23 cellular contexts compared by ENCODE assay signal in the genomic region with DNA sequence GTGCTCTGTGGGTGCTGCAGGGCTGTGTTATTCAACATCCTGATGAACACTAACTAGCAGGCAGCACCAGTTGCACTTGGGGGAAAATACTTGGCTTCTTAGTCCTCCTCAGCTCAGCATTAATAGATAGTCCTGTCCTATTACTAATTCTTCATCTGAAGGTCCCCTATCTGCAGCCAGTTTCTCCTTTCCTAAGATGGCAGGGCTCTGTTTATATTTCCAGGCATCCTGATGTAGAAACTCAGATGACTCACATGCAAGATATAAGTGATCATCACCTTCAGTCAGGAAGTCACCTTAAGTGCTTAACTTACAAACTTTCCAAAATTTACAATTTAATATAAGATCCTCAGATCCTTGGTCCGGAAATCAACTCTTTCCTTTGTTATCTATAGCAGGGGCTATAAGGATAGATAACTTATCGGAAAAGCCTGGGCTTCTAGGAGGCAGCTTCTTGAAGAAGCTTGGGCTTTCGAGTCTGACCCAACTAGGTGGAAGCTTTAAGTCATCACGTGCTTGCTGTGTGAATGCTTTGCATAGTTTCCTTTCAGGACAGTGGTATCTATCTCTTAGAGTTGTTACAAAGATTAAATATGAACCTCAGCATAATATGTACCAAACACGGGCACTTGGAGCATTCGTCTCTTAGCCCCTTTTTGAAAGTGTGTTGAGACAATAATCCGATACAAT.
A peak's percentile ranks its signal among the peaks of the same experiment; 100 is the strongest.
DNase-seq lines count a peak whose midpoint lies in the region; ATAC-seq, FAIRE-seq and TF ChIP-seq lines count a peak whose summit lies in the region.
"Had no signal": no experiment of that assay in that cellular context is flagged by ENCODE, and none has a peak within 500 bp of the region (broad histone marks: within the 10 kb centered on the region; RNA-seq: fewer than 3 reads in every experiment).

No MANE protein-coding gene starts in this region.

- H3F3A ChIP-seq in GM23248 (ENCODE audit: insufficient read depth) (no peaks in the 10 kb centered on the region), GM23338 (replicated peaks; ENCODE audit: low read depth) (no peaks in the 10 kb centered on the region)

- no peak for ATAC-seq in HG03025 (IDR thresholded peaks at IDR 0.05; ENCODE audit: low FRiP score, unreplicated experiment)
- no peak for ATAC-seq in GM23338
- ATAC-seq: GM12878, Right ventricle myocardium inferior had no signal

- no peak overlapping the region for H3K4me3 Mint-ChIP-seq in GM23338
- H3K4me3 Mint-ChIP-seq: CD4-positive, alpha-beta T cell; IgD-negative memory B cell had no signal

- no peak overlapping the region for H3K4me2 ChIP-seq in GM23248 (ENCODE audit: unreplicated experiment)
- H3K4me2 ChIP-seq in GM23338: no peak overlapping the region
- H3K4me2 ChIP-seq: A549 had no signal

- DNase-seq in D721Med (ENCODE audit: insufficient read length, low spot score): no peak
- peak; percentile 1 for DNase-seq in GM23248
- peak; percentile 29 for DNase-seq in amniotic epithelial cell (ENCODE audit: low read depth)
- DNase-seq in kidney tubule cell (ENCODE audit: low spot score): peak; percentile 12
- no peak for DNase-seq in GM23338 (ENCODE audit: low spot score)
- DNase-seq in NCI-H1436 treated with DMSO at 0.1 percent for 48 hours (lab: John Stamatoyannopoulos, UW): no peak
- DNase-seq: Caco-2; CD4-positive, alpha-beta T cell; DMS153; HCEC 1CT; Kasumi-1; MG63; NCI-H1092 treated with DMSO at 0.1 percent for 48 hours; NCI-H2107; NCI-H345; NCI-H524 treated with DMSO at 0.1 percent for 48 hours had no signal

- 58 to 61% methylated on average over 7 of the region's 7 CpGs for WGBS in GM23248 (ENCODE audit: low coverage in 1 of 2, low lambda C conversion rate in 2 of 2, missing lambda C conversion rate in 2 of 2), 2 experiments

- no peak overlapping the region for H2AFZ ChIP-seq in GM23248
- H2AFZ ChIP-seq in GM23338: no peak overlapping the region

- H3K27me3 Mint-ChIP-seq in GM23338 (ENCODE audit: insufficient read depth, low read depth, poor library complexity): no peaks in the 10 kb centered on the region
- H3K27me3 Mint-ChIP-seq: CD4-positive, alpha-beta T cell; IgD-negative memory B cell had no signal

- H3K27ac ChIP-seq in GM23248 (no peak overlapping the region), GM23338 (ENCODE audit: low read depth) (no peak overlapping the region)
- H3K27ac ChIP-seq: A549 had no signal

- no peak for TF ChIP-seq CTCF in D721Med (IDR thresholded peaks at IDR 0.05; ENCODE audit: insufficient read depth, missing control alignments)
- TF ChIP-seq CTCF in GM23338 (conservative IDR thresholded peaks at IDR 0.05; ENCODE audit: low read depth in 2 of 2): no peak

- H3K27ac Mint-ChIP-seq in GM23338: no peak overlapping the region
- H3K27ac Mint-ChIP-seq: CD4-positive, alpha-beta T cell; IgD-negative memory B cell had no signal

- H3K79me2 ChIP-seq in GM23248 (ENCODE audit: insufficient read depth) (no peaks in the 10 kb centered on the region), GM23338 (replicated peaks; ENCODE audit: insufficient read depth) (no peaks in the 10 kb centered on the region; the same call in 1 of the 2 replicates)

- in situ Hi-C loops in GM23248 (cut with MboI): no loop called here

- H3K4me3 ChIP-seq in GM23248 (no peak overlapping the region), GM23338 (no peak overlapping the region)
- H3K4me3 ChIP-seq: A549, GM12878, MG63 had no signal

- H3K27me3 ChIP-seq in GM23248 (replicated peaks; ENCODE audit: insufficient read depth): no peaks in the 10 kb centered on the region
- H3K27me3 ChIP-seq in GM23338 (ENCODE audit: insufficient read depth): no peaks in the 10 kb centered on the region

- H3K4me1 ChIP-seq in GM23248 (ENCODE audit: insufficient read depth) (no peaks in the 10 kb centered on the region), GM23338 (ENCODE audit: insufficient read depth) (no peaks in the 10 kb centered on the region)
- H3K4me1 ChIP-seq: A549, Caco-2 had no signal

- H3K36me3 ChIP-seq in GM23248 (ENCODE audit: low read depth): no peaks in the 10 kb centered on the region
- no peaks in the 10 kb centered on the region for H3K36me3 ChIP-seq in GM23338 (ENCODE audit: insufficient read depth)
- H3K36me3 ChIP-seq: MG63 had no signal

- no peaks in the 10 kb centered on the region for H3K36me3 Mint-ChIP-seq in GM23338 (ENCODE audit: low read depth)
- H3K36me3 Mint-ChIP-seq: IgD-negative memory B cell had no signal

- peaks cover 2% of the 10 kb centered on the region; the same call in 1 of the 3 replicates for H3K4me1 Mint-ChIP-seq in GM23338
- H3K4me1 Mint-ChIP-seq: IgD-negative memory B cell had no signal

- H3K9ac ChIP-seq in GM23248: no peak overlapping the region

- FAIRE-seq in D721Med (lab: Jason Lieb, UNC): peak; percentile 16
- FAIRE-seq: A549, GM12878, GM19239, RCC 7860 had no signal

- H3K9me3 ChIP-seq in GM23248 (ENCODE audit: low read depth): no peaks in the 10 kb centered on the region
- H3K9me3 ChIP-seq: A549, Caco-2, MG63 had no signal

- H3K9me3 Mint-ChIP-seq in GM23338: no peaks in the 10 kb centered on the region
- H3K9me3 Mint-ChIP-seq: CD4-positive, alpha-beta T cell; IgD-negative memory B cell had no signal

- no peaks in the 10 kb centered on the region for H4K20me1 ChIP-seq in GM23248 (ENCODE audit: insufficient read depth)
- H4K20me1 ChIP-seq in GM23338 (replicated peaks; ENCODE audit: insufficient read depth): no peaks in the 10 kb centered on the region

- H3K9me2 ChIP-seq in GM23248 (ENCODE audit: insufficient read depth) (no peaks in the 10 kb centered on the region), GM23338 (ENCODE audit: insufficient read depth) (no peaks in the 10 kb centered on the region)

TF ChIP-seq in GM23338, 12 proteins besides CTCF, POLR2A, EP300 and RAD21 (continues in another document):
- TF ChIP-seq, protein P1, sequence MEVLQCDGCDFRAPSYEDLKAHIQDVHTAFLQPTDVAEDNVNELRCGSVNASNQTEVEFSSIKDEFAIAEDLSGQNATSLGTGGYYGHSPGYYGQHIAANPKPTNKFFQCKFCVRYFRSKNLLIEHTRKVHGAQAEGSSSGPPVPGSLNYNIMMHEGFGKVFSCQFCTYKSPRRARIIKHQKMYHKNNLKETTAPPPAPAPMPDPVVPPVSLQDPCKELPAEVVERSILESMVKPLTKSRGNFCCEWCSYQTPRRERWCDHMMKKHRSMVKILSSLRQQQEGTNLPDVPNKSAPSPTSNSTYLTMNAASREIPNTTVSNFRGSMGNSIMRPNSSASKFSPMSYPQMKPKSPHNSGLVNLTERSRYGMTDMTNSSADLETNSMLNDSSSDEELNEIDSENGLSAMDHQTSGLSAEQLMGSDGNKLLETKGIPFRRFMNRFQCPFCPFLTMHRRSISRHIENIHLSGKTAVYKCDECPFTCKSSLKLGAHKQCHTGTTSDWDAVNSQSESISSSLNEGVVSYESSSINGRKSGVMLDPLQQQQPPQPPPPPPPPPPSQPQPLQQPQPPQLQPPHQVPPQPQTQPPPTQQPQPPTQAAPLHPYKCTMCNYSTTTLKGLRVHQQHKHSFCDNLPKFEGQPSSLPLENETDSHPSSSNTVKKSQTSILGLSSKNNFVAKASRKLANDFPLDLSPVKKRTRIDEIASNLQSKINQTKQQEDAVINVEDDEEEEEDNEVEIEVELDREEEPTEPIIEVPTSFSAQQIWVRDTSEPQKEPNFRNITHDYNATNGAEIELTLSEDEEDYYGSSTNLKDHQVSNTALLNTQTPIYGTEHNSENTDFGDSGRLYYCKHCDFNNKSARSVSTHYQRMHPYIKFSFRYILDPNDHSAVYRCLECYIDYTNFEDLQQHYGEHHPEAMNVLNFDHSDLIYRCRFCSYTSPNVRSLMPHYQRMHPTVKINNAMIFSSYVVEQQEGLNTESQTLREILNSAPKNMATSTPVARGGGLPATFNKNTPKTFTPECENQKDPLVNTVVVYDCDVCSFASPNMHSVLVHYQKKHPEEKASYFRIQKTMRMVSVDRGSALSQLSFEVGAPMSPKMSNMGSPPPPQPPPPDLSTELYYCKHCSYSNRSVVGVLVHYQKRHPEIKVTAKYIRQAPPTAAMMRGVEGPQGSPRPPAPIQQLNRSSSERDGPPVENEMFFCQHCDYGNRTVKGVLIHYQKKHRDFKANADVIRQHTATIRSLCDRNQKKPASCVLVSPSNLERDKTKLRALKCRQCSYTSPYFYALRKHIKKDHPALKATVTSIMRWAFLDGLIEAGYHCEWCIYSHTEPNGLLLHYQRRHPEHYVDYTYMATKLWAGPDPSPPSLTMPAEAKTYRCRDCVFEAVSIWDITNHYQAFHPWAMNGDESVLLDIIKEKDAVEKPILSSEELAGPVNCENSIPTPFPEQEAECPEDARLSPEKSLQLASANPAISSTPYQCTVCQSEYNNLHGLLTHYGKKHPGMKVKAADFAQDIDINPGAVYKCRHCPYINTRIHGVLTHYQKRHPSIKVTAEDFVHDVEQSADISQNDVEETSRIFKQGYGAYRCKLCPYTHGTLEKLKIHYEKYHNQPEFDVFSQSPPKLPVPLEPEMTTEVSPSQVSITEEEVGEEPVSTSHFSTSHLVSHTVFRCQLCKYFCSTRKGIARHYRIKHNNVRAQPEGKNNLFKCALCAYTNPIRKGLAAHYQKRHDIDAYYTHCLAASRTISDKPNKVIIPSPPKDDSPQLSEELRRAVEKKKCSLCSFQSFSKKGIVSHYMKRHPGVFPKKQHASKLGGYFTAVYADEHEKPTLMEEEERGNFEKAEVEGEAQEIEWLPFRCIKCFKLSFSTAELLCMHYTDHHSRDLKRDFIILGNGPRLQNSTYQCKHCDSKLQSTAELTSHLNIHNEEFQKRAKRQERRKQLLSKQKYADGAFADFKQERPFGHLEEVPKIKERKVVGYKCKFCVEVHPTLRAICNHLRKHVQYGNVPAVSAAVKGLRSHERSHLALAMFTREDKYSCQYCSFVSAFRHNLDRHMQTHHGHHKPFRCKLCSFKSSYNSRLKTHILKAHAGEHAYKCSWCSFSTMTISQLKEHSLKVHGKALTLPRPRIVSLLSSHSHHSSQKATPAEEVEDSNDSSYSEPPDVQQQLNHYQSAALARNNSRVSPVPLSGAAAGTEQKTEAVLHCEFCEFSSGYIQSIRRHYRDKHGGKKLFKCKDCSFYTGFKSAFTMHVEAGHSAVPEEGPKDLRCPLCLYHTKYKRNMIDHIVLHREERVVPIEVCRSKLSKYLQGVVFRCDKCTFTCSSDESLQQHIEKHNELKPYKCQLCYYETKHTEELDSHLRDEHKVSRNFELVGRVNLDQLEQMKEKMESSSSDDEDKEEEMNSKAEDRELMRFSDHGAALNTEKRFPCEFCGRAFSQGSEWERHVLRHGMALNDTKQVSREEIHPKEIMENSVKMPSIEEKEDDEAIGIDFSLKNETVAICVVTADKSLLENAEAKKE (CRISPR knock-in tag; IDR thresholded peaks at IDR 0.05): no peak
- TF ChIP-seq JUNB (IDR thresholded peaks at IDR 0.05; ENCODE audit: unreplicated experiment) (no peak), CREB1 (CRISPR knock-in tag; IDR thresholded peaks at IDR 0.05; ENCODE audit: low read depth) (no peak), NANOG (IDR thresholded peaks at IDR 0.05; ENCODE audit: borderline replicate concordance) (no peak), EZH2phosphoT487 (IDR thresholded peaks at IDR 0.05; ENCODE audit: unreplicated experiment) (no peak), ZNF331 (CRISPR knock-in tag; IDR thresholded peaks at IDR 0.05; ENCODE audit: low read depth) (no peak)

Comparison
In these comparisons a context has a peak if more than half of its experiments do, and no peak if none do; other contexts are left out.
1. DNase-seq: peak in GM23248 (single experiment), amniotic epithelial cell (single experiment) and kidney tubule cell (single experiment); none in D721Med (single experiment), GM23338 (single experiment) and NCI-H1436 treated with DMSO at 0.1 percent for 48 hours (single experiment).